Comparison of ENCODE assay signal across 1 cellular context in genomic region chr19:38915329-38916321, GRCh38.
TF ChIP-seq lines count a peak whose summit lies in the region.

No MANE protein-coding gene starts in this region.

TF ChIP-seq in GM12878, 131 proteins besides CTCF, POLR2A, EP300 and RAD21:
- TF ChIP-seq ZBTB4 (CRISPR knock-in tag; IDR thresholded peaks at IDR 0.05) (no peak), ZNF622 (IDR thresholded peaks at IDR 0.05) (no peak), BCL3 (IDR thresholded peaks at IDR 0.05; ENCODE audit: borderline replicate concordance, insufficient read depth, low read depth, low read length, poor library complexity, severe bottlenecking) (no peak), MEF2A (IDR thresholded peaks at IDR 0.05; ENCODE audit: insufficient read depth, low read depth, low read length) (no peak), EZH2 (IDR thresholded peaks at IDR 0.05; ENCODE audit: borderline replicate concordance, control insufficient read depth, low read depth, low read length) (no peak), NRF1 (conservative IDR thresholded peaks at IDR 0.05; ENCODE audit: low read depth, low read length) (no peak)
